1 cellular context compared by ENCODE assay signal in genomic region chr19:37655689-37656491, GRCh38.
TF ChIP-seq lines count a peak whose summit lies in the region.

No MANE protein-coding gene starts in this region.

TF ChIP-seq in HepG2, 621 proteins besides CTCF, POLR2A, EP300 and RAD21 (continued from another document and continues in another):
- TF ChIP-seq PAXIP1 (CRISPR knock-in tag; conservative IDR thresholded peaks at IDR 0.05) (peak; percentile 69), HINFP (CRISPR knock-in tag; IDR thresholded peaks at IDR 0.05; ENCODE audit: low read depth) (0 out of 2 replicates have a peak, but pooled peaks have one; percentile 35), ZBTB4 (CRISPR knock-in tag; IDR thresholded peaks at IDR 0.05; ENCODE audit: borderline replicate concordance) (peak; percentile 59), RBFOX2 (IDR thresholded peaks at IDR 0.05; ENCODE audit: low read depth, low read length) (peak; percentile 76), POGZ (CRISPR knock-in tag; IDR thresholded peaks at IDR 0.05) (peak; percentile 43; the same call in 1 of the 2 replicates), THAP9 (CRISPR knock-in tag; IDR thresholded peaks at IDR 0.05; ENCODE audit: borderline replicate concordance) (peak; percentile 48; the same call in 1 of the 2 replicates), ZNF83 (CRISPR knock-in tag; IDR thresholded peaks at IDR 0.05; ENCODE audit: borderline replicate concordance) (peak; percentile 54; the same call in 1 of the 2 replicates), ISL2 (CRISPR knock-in tag; IDR thresholded peaks at IDR 0.05) (no peak), ZNF567 (CRISPR knock-in tag; IDR thresholded peaks at IDR 0.05; ENCODE audit: borderline replicate concordance) (peak; percentile 69; the same call in 1 of the 2 replicates), MED13 (CRISPR knock-in tag; IDR thresholded peaks at IDR 0.05) (no peak), ZNF44 (CRISPR knock-in tag; IDR thresholded peaks at IDR 0.05) (no peak), TBX3 (IDR thresholded peaks at IDR 0.05; ENCODE audit: borderline replicate concordance) (peak; percentile 66; the same call in 1 of the 2 replicates), PAF1 (CRISPR knock-in tag; IDR thresholded peaks at IDR 0.05) (no peak), PLSCR1 (CRISPR knock-in tag; IDR thresholded peaks at IDR 0.05; ENCODE audit: borderline replicate concordance) (no peak), HHEX (CRISPR knock-in tag; IDR thresholded peaks at IDR 0.05) (no peak), GMEB1 (CRISPR knock-in tag; IDR thresholded peaks at IDR 0.05; ENCODE audit: borderline replicate concordance) (peak; percentile 60), TOPORS (CRISPR knock-in tag; IDR thresholded peaks at IDR 0.05) (no peak), ZNF367 (CRISPR knock-in tag; IDR thresholded peaks at IDR 0.05; ENCODE audit: borderline replicate concordance) (no peak), KDM6A (CRISPR knock-in tag; IDR thresholded peaks at IDR 0.05; ENCODE audit: low read depth) (no peak), SALL1 (CRISPR knock-in tag; IDR thresholded peaks at IDR 0.05) (peak; percentile 90), ZNF639 (CRISPR knock-in tag; conservative IDR thresholded peaks at IDR 0.05) (no peak; the same call in 1 of the 2 replicates), LBX2 (CRISPR knock-in tag; IDR thresholded peaks at IDR 0.05; ENCODE audit: borderline replicate concordance) (no peak), TMF1 (CRISPR knock-in tag; IDR thresholded peaks at IDR 0.05; ENCODE audit: low read depth) (no peak), CREBL2 (CRISPR knock-in tag; IDR thresholded peaks at IDR 0.05; ENCODE audit: borderline replicate concordance) (no peak), ARHGAP35 (CRISPR knock-in tag; IDR thresholded peaks at IDR 0.05; ENCODE audit: borderline replicate concordance) (no peak), HDAC1 (CRISPR knock-in tag; IDR thresholded peaks at IDR 0.05) (peak; percentile 74), HNRNPLL (IDR thresholded peaks at IDR 0.05; ENCODE audit: low read depth, low read length, poor library complexity, severe bottlenecking) (peak; percentile 99), FOXP1 (IDR thresholded peaks at IDR 0.05) (no peak), FOXP1 (CRISPR knock-in tag; IDR thresholded peaks at IDR 0.05) (0 out of 2 replicates have a peak, but pooled peaks have one; percentile 12), ARID4A (CRISPR knock-in tag; IDR thresholded peaks at IDR 0.05; ENCODE audit: borderline replicate concordance) (peak; percentile 81), ZSCAN21 (CRISPR knock-in tag; IDR thresholded peaks at IDR 0.05; ENCODE audit: borderline replicate concordance) (peak; percentile 84), HCFC1 (IDR thresholded peaks at IDR 0.05; ENCODE audit: low read depth, low read length) (no peak), GTF3A (CRISPR knock-in tag; conservative IDR thresholded peaks at IDR 0.05) (0 out of 2 replicates have a peak, but pooled peaks have one; percentile 31), ATF5 (CRISPR knock-in tag; IDR thresholded peaks at IDR 0.05; ENCODE audit: low read depth) (0 out of 2 replicates have a peak, but pooled peaks have one; percentile 48)
